In genomic region chr2:195121341-195121740, GRCh38 we compare ENCODE assay signal across 31 cellular contexts.
"Had no signal": no experiment of that assay in that cellular context is flagged by ENCODE, and none has a peak within 500 bp of the region (broad histone marks: within the 10 kb centered on the region; RNA-seq: fewer than 3 reads in every experiment).

No MANE protein-coding gene starts in this region.

- DNase-seq: naive thymus-derived CD8-positive, alpha-beta T cell; nephron progenitor cell; nucleus accumbens; ovary; posterior cingulate gyrus; psoas muscle; right cardiac atrium; right lobe of liver; sigmoid colon; spleen; stimulated activated CD4-positive, alpha-beta T cell treated with anti-CD3 and anti-CD28 coated beads, Interleukin-12 subunit alpha, Interleukin-12 subunit beta, amount 100 ng/mL, for 4 hours; stimulated activated CD4-positive, alpha-beta T cell treated with anti-CD3 and anti-CD28 coated beads, Interleukin-1b, Interleukin-23, amount 100 ng/mL, for 48 hours; stimulated activated CD4-positive, alpha-beta T cell treated with anti-CD3 and anti-CD28 coated beads, Interleukin-4, amount 100 ng/mL, for 1 hour; stimulated activated CD4-positive, alpha-beta T cell treated with anti-CD3 and anti-CD28 coated beads, Interleukin-4, amount 100 ng/mL, for 4 hours; stimulated activated CD8-positive, alpha-beta memory T cell treated with anti-CD3 and anti-CD28 coated beads, Interleukin-4, amount 100 ng/mL, for 48 hours; stimulated activated naive CD4-positive, alpha-beta T cell; stimulated activated naive CD8-positive, alpha-beta T cell treated with anti-CD3 and anti-CD28 coated beads, Interleukin-15, amount 100 ng/mL, for 72 hours; stimulated activated naive CD8-positive, alpha-beta T cell treated with anti-CD3 and anti-CD28 coated beads, Interleukin-15, Interleukin-2, amounts not matched to agents 100 U/mL and 50 U/mL, for 24 hours; substantia nigra; testis; tibial artery; transverse colon; upper lobe of right lung; uterus had no signal

- H3K4me1 ChIP-seq: parathyroid adenoma, psoas muscle, right lobe of liver, sigmoid colon, spleen, suprapubic skin, testis, tibial artery, transverse colon, upper lobe of right lung, uterus had no signal

- H3K27me3 ChIP-seq: neutrophil, ovary, right lobe of liver, sigmoid colon, spleen, suprapubic skin, testis, tibial artery, transverse colon, upper lobe of right lung, uterus had no signal

- H3K36me3 ChIP-seq: neutrophil, ovary, right lobe of liver, sigmoid colon, spleen, suprapubic skin, tibial artery, transverse colon, upper lobe of right lung, uterus had no signal

- H3K27ac ChIP-seq: neutrophil, ovary, parathyroid adenoma, psoas muscle, right lobe of liver, sigmoid colon, skin epidermis, spleen, suprapubic skin, testis, tibial artery, transverse colon, upper lobe of right lung, uterus had no signal

- ATAC-seq: naive thymus-derived CD8-positive, alpha-beta T cell; natural killer cell treated with Interleukin-12 subunit alpha and Interleukin-12 subunit beta and Interleukin-15 and Interleukin-18, amount 100 ng/mL, for 72 hours; psoas muscle; right cardiac atrium; right lobe of liver; stimulated activated memory B cell treated with anti-CD40 and anti-IgM and Interleukin-4, amounts not matched to agents 10 μg/mL and 1 μg/mL and 100 μg/mL, for 72 hours; stimulated activated naive CD8-positive, alpha-beta T cell treated with anti-CD3 and anti-CD28 coated beads, Interleukin-15, amount 100 ng/mL, for 72 hours; stimulated activated naive CD8-positive, alpha-beta T cell treated with anti-CD3 and anti-CD28 coated beads, Interleukin-15, Interleukin-2, amounts not matched to agents 100 U/mL and 50 U/mL, for 24 hours; upper lobe of right lung had no signal

- H3K9me3 ChIP-seq: ovary, psoas muscle, right lobe of liver, sigmoid colon, spleen, suprapubic skin, testis, tibial artery, transverse colon, upper lobe of right lung, uterus had no signal

- H3K4me3 ChIP-seq: ovary, psoas muscle, right lobe of liver, sigmoid colon, skin epidermis, smooth muscle cell, spleen, suprapubic skin, testis, tibial artery, transverse colon, upper lobe of right lung, uterus had no signal
